In genomic region chr11:84215671-84216070, GRCh38 we compare ENCODE assay signal across 35 cellular contexts.
"Had no signal": no experiment of that assay in that cellular context is flagged by ENCODE, and none has a peak within 500 bp of the region (broad histone marks: within the 10 kb centered on the region; RNA-seq: fewer than 3 reads in every experiment).

No MANE protein-coding gene starts in this region.

- H3K4me1 ChIP-seq: body of pancreas, esophagus muscularis mucosa, foreskin keratinocyte, gastrocnemius medialis had no signal

- H3K27me3 Mint-ChIP-seq: activated CD4-positive, alpha-beta memory T cell treated with anti-CD3 and anti-CD28 coated beads for 36 hours; activated CD4-positive, alpha-beta T cell treated with anti-CD3 and anti-CD28 coated beads for 36 hours; activated CD4-positive, alpha-beta T cell treated with anti-CD3 and anti-CD28 coated beads, Interleukin-2, amount 10 ng/mL, durations not matched to agents 24 days and 14 days; activated CD8-positive, alpha-beta memory T cell treated with anti-CD3 and anti-CD28 coated beads, Interleukin-2, amount 10 ng/mL, durations not matched to agents 7 days and 5 days; activated naive CD4-positive, alpha-beta T cell treated with anti-CD3 and anti-CD28 coated beads, Interleukin-2, amount 50 U/mL, for 24 hours; activated naive CD8-positive, alpha-beta T cell treated with anti-CD3 and anti-CD28 coated beads for 36 hours; activated naive CD8-positive, alpha-beta T cell treated with anti-CD3 and anti-CD28 coated beads, Interleukin-2, amount 50 U/mL, for 24 hours; effector memory CD8-positive, alpha-beta T cell had no signal

- H3K4me3 ChIP-seq: adrenal gland, body of pancreas, esophagus muscularis mucosa, gastrocnemius medialis, heart right ventricle, hepatocyte had no signal

- H3K9me3 ChIP-seq: adrenal gland, body of pancreas, esophagus muscularis mucosa, gastrocnemius medialis, heart right ventricle had no signal

- DNase-seq: activated CD4-positive, alpha-beta memory T cell treated with anti-CD3 and anti-CD28 coated beads for 36 hours; activated CD4-positive, alpha-beta T cell treated with anti-CD3 and anti-CD28 coated beads for 36 hours; activated CD4-positive, alpha-beta T cell treated with anti-CD3 and anti-CD28 coated beads, Interleukin-2, amount 10 ng/mL, durations not matched to agents 24 days and 14 days; activated CD4-positive, CD25-positive, alpha-beta regulatory T cell; activated CD4-positive, CD25-positive, alpha-beta regulatory T cell treated with anti-CD3 and anti-CD28 coated beads, Interleukin-2, amount 50 U/mL, for 72 hours; activated CD8-positive, alpha-beta memory T cell treated with anti-CD3 and anti-CD28 coated beads, Interleukin-2, amount 10 ng/mL, durations not matched to agents 7 days and 5 days; activated CD8-positive, alpha-beta memory T cell treated with anti-CD3 and anti-CD28 coated beads, Interleukin-2, amount 50 U/mL, for 4 hours; activated CD8-positive, alpha-beta T cell treated with anti-CD3 and anti-CD28 coated beads, Interleukin-2, amount 10 ng/mL, durations not matched to agents 7 days and 5 days; activated effector memory CD4-positive, alpha-beta T cell treated with anti-CD3 and anti-CD28 coated beads, Interleukin-2, amount 50 U/mL, for 16 hours; activated naive CD4-positive, alpha-beta T cell treated with anti-CD3 and anti-CD28 coated beads for 36 hours; activated naive CD8-positive, alpha-beta T cell treated with anti-CD3 and anti-CD28 coated beads for 36 hours; activated naive CD8-positive, alpha-beta T cell treated with anti-CD3 and anti-CD28 coated beads, Interleukin-2, amount 50 U/mL, for 24 hours; activated T-cell treated with anti-CD3 and anti-CD28 coated beads, Interleukin-2, amount 50 U/mL, for 1 hour; activated T-cell treated with anti-CD3 and anti-CD28 coated beads, Interleukin-2, amount 50 U/mL, for 48 hours; adrenal gland; amygdala; aorta; body of pancreas; caudate nucleus; cortex of kidney; dermis blood vessel endothelial cell; effector CD4-positive, alpha-beta T cell; effector memory CD8-positive, alpha-beta T cell; erythroblast; foreskin keratinocyte; gastrocnemius medialis; glutamatergic neuron; heart right ventricle; T-helper 2 cell had no signal

- H3K9me3 Mint-ChIP-seq: activated CD4-positive, alpha-beta T cell treated with anti-CD3 and anti-CD28 coated beads, Interleukin-2, amount 10 ng/mL, durations not matched to agents 24 days and 14 days had no signal

- H3K79me2 ChIP-seq: hepatocyte had no signal

- H3K4me2 ChIP-seq: hepatocyte had no signal

- FAIRE-seq: colon had no signal

- ATAC-seq: activated CD4-positive, alpha-beta T cell treated with anti-CD3 and anti-CD28 coated beads for 36 hours; activated CD8-positive, alpha-beta memory T cell treated with anti-CD3 and anti-CD28 coated beads, Interleukin-2, amount 10 ng/mL, durations not matched to agents 7 days and 5 days; activated CD8-positive, alpha-beta T cell treated with anti-CD3 and anti-CD28 coated beads, Interleukin-2, amount 10 ng/mL, durations not matched to agents 7 days and 5 days; activated naive CD8-positive, alpha-beta T cell treated with anti-CD3 and anti-CD28 coated beads, Interleukin-2, amount 50 U/mL, for 24 hours; body of pancreas; effector memory CD8-positive, alpha-beta T cell; foreskin keratinocyte; gastrocnemius medialis; heart right ventricle had no signal

- H3K27ac ChIP-seq: adrenal gland, body of pancreas, esophagus muscularis mucosa, foreskin keratinocyte, gastrocnemius medialis, heart right ventricle, hepatocyte had no signal

- H3K27ac Mint-ChIP-seq: activated CD4-positive, alpha-beta memory T cell treated with anti-CD3 and anti-CD28 coated beads for 36 hours; activated CD4-positive, alpha-beta T cell treated with anti-CD3 and anti-CD28 coated beads for 36 hours; activated CD4-positive, alpha-beta T cell treated with anti-CD3 and anti-CD28 coated beads, Interleukin-2, amount 10 ng/mL, durations not matched to agents 24 days and 14 days; activated CD8-positive, alpha-beta memory T cell treated with anti-CD3 and anti-CD28 coated beads, Interleukin-2, amount 10 ng/mL, durations not matched to agents 7 days and 5 days; activated CD8-positive, alpha-beta T cell treated with anti-CD3 and anti-CD28 coated beads, Interleukin-2, amount 10 ng/mL, durations not matched to agents 7 days and 5 days; activated naive CD4-positive, alpha-beta T cell treated with anti-CD3 and anti-CD28 coated beads for 36 hours; activated naive CD4-positive, alpha-beta T cell treated with anti-CD3 and anti-CD28 coated beads, Interleukin-2, amount 50 U/mL, for 24 hours; activated naive CD8-positive, alpha-beta T cell treated with anti-CD3 and anti-CD28 coated beads for 36 hours; activated naive CD8-positive, alpha-beta T cell treated with anti-CD3 and anti-CD28 coated beads, Interleukin-2, amount 50 U/mL, for 24 hours; activated T-helper 1 cell treated with anti-CD3 and anti-CD28 coated beads, Interleukin-12 subunit alpha, Interleukin-12 subunit beta, Interleukin-2, Interleukin-4 antibody, amounts not matched to agents 30 ng/mL and 10 ng/mL and 1 ng/mL, durations not matched to agents 14 hours and 24 hours and 36 hours; activated T-helper 2 cell treated with anti-CD3 and anti-CD28 coated beads, Interferon-gamma antibody, Interleukin-2, Interleukin-4, amounts not matched to agents 10 μg/mL and 5 μg/mL and 100 μg/mL, durations not matched to agents 14 hours and 24 hours and 36 hours; effector memory CD8-positive, alpha-beta T cell had no signal

- H3K4me3 Mint-ChIP-seq: activated CD4-positive, alpha-beta memory T cell treated with anti-CD3 and anti-CD28 coated beads for 36 hours; activated CD4-positive, alpha-beta T cell treated with anti-CD3 and anti-CD28 coated beads for 36 hours; activated CD4-positive, alpha-beta T cell treated with anti-CD3 and anti-CD28 coated beads, Interleukin-2, amount 10 ng/mL, durations not matched to agents 24 days and 14 days; activated CD8-positive, alpha-beta memory T cell treated with anti-CD3 and anti-CD28 coated beads, Interleukin-2, amount 10 ng/mL, durations not matched to agents 7 days and 5 days; activated CD8-positive, alpha-beta T cell treated with anti-CD3 and anti-CD28 coated beads, Interleukin-2, amount 10 ng/mL, durations not matched to agents 7 days and 5 days; activated naive CD4-positive, alpha-beta T cell treated with anti-CD3 and anti-CD28 coated beads for 36 hours; activated naive CD4-positive, alpha-beta T cell treated with anti-CD3 and anti-CD28 coated beads, Interleukin-2, amount 50 U/mL, for 24 hours; activated naive CD8-positive, alpha-beta T cell treated with anti-CD3 and anti-CD28 coated beads for 36 hours; activated naive CD8-positive, alpha-beta T cell treated with anti-CD3 and anti-CD28 coated beads, Interleukin-2, amount 50 U/mL, for 24 hours; activated T-helper 1 cell treated with anti-CD3 and anti-CD28 coated beads, Interleukin-12 subunit alpha, Interleukin-12 subunit beta, Interleukin-2, Interleukin-4 antibody, amounts not matched to agents 30 ng/mL and 10 ng/mL and 1 ng/mL, durations not matched to agents 14 hours and 24 hours and 36 hours; effector memory CD8-positive, alpha-beta T cell had no signal

- H3K27me3 ChIP-seq: adrenal gland, body of pancreas, esophagus muscularis mucosa, foreskin keratinocyte, gastrocnemius medialis, heart right ventricle, hepatocyte had no signal

- H2AFZ ChIP-seq: hepatocyte had no signal

- H3K36me3 ChIP-seq: adrenal gland, esophagus muscularis mucosa, gastrocnemius medialis, heart right ventricle had no signal

- H3K4me1 Mint-ChIP-seq: activated CD4-positive, alpha-beta T cell treated with anti-CD3 and anti-CD28 coated beads for 36 hours; activated CD4-positive, alpha-beta T cell treated with anti-CD3 and anti-CD28 coated beads, Interleukin-2, amount 10 ng/mL, durations not matched to agents 24 days and 14 days; activated CD8-positive, alpha-beta memory T cell treated with anti-CD3 and anti-CD28 coated beads, Interleukin-2, amount 10 ng/mL, durations not matched to agents 7 days and 5 days; activated naive CD4-positive, alpha-beta T cell treated with anti-CD3 and anti-CD28 coated beads, Interleukin-2, amount 50 U/mL, for 24 hours; activated naive CD8-positive, alpha-beta T cell treated with anti-CD3 and anti-CD28 coated beads for 36 hours; activated naive CD8-positive, alpha-beta T cell treated with anti-CD3 and anti-CD28 coated beads, Interleukin-2, amount 50 U/mL, for 24 hours had no signal
